8 cellular contexts compared by ENCODE assay signal in the genomic region with DNA sequence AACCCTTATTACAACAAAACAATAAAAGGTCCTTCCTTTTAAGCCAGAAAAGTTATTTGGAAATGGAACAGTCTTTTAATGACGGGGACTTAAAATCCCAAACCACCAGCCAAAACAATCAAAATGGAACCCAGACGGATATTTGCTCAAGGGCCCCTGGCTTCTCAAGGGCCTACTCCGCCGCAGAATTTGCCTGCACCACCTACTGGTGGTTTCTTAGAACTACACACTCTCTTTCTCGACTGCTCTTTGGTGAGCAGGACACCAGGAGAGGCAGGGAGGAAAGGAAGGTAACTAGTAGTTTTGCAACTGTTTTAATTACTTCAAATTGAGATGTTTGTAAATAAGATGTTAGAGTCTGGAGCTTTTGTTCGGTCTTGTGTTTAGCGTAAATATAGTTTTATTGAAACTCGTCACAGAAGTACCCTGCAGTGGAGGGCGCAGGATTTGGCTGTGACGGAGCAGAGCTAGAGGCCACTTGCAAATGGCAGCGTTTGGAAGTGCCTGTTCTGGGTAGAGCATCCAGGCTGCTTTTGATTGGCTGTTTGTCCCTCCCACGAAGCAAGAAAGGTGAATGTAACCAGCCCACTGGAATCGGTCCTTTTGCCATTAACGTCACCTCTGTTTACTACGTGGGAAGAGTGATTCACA.
DNase-seq lines count a peak whose midpoint lies in the region; ATAC-seq, FAIRE-seq and TF ChIP-seq lines count a peak whose summit lies in the region.

No MANE protein-coding gene starts in this region.

- peak; percentile 67 to 69 for TF ChIP-seq CTCF in endothelial cell of umbilical vein (IDR thresholded peaks at IDR 0.05; ENCODE audit: extremely low read depth in 1 of 2, insufficient read depth in 1 of 2, low read depth in 1 of 2, low read length in 2 of 2)
- TF ChIP-seq CTCF in neutrophil (IDR thresholded peaks at IDR 0.05), result peak; percentile 67

- dilution Hi-C loops in endothelial cell of umbilical vein (cut with MboI; ENCODE audit: extremely low pct_ligation_motif_present, low sequenced_read_pairs), result no loop called here

- CTCF ChIA-PET in endothelial cell of umbilical vein (lab: Charles Lee), result interaction anchor here (0.9 to 1.7 kb wide), 4 partner anchors 8 to 69 kb away, joined by 3 to 5 read pairs (median 4); no protein-coding TSS in a partner anchor

- DNase-seq in NCI-H524 (lab: John Stamatoyannopoulos, UW), result peak; percentile 5 to 52
- DNase-seq in NCI-H524 treated with DMSO at 0.1 percent for 48 hours (lab: John Stamatoyannopoulos, UW), result no peak
- peak; percentile 64 for DNase-seq in HT-29 (ENCODE audit: low spot score)
- DNase-seq in SK-N-DZ (ENCODE audit: low spot score), result peak; percentile 49
- DNase-seq in endothelial cell of umbilical vein (ENCODE audit: low read depth, low spot score), result peak; percentile 46
- no peak for DNase-seq in NCI-H2196 (lab: John Stamatoyannopoulos, UW; ENCODE audit: unreplicated experiment)

- H3K27me3 ChIP-seq in endothelial cell of umbilical vein (ENCODE audit: control insufficient read depth in 2 of 2, insufficient read depth in 2 of 2, low read length in 2 of 2), result no peaks in the 10 kb centered on the region
- H3K27me3 ChIP-seq in neutrophil, result no peaks in the 10 kb centered on the region

- H3K4me3 ChIP-seq in endothelial cell of umbilical vein (replicated peaks in 1 of 3; ENCODE audit: insufficient read depth in 1 of 3, low read depth in 1 of 3, low read length in 3 of 3) (no peak overlapping the region), neutrophil (ENCODE audit: low read depth in 1 of 2, low read length in 1 of 2) (no peak overlapping the region)

- H3K9me3 ChIP-seq in endothelial cell of umbilical vein (replicated peaks; ENCODE audit: control insufficient read depth, insufficient read depth, low read length) (no peaks in the 10 kb centered on the region), neutrophil (no peaks in the 10 kb centered on the region)

- no peak for ATAC-seq in HG03460 (IDR thresholded peaks at IDR 0.05; ENCODE audit: unreplicated experiment)

- no peaks in the 10 kb centered on the region for H3K79me2 ChIP-seq in endothelial cell of umbilical vein (ENCODE audit: control insufficient read depth, insufficient read depth, low read length)

- H2AFZ ChIP-seq in endothelial cell of umbilical vein (ENCODE audit: low read depth, low read length), result no peak overlapping the region

- H3K36me3 ChIP-seq in endothelial cell of umbilical vein (ENCODE audit: control insufficient read depth in 2 of 2, extremely low read depth in 1 of 2, insufficient read depth in 2 of 2, low read length in 2 of 2) (no peaks in the 10 kb centered on the region), neutrophil (no peaks in the 10 kb centered on the region)

- H3K27ac ChIP-seq in endothelial cell of umbilical vein (ENCODE audit: insufficient read depth, low read depth, low read length), result no peak overlapping the region
- H3K27ac ChIP-seq in neutrophil, result no peak overlapping the region

- intact Hi-C loops in endothelial cell of umbilical vein (cut with micrococcal nuclease), result loop anchor here (1.0 kb wide), 1 partner anchor 292 kb away; no protein-coding TSS in a partner anchor

- no peaks in the 10 kb centered on the region for H3K9me1 ChIP-seq in endothelial cell of umbilical vein (replicated peaks; ENCODE audit: control insufficient read depth, extremely low read depth, insufficient read depth, low read length)

- POLR2A ChIA-PET in endothelial cell of umbilical vein (lab: Charles Lee), result no interaction called here

- TF ChIP-seq POLR2A in endothelial cell of umbilical vein (IDR thresholded peaks at IDR 0.05; ENCODE audit: low read depth, low read length), result no peak

- H3K4me2 ChIP-seq in endothelial cell of umbilical vein (ENCODE audit: insufficient read depth, low read length), result no peak overlapping the region

- H4K20me1 ChIP-seq in endothelial cell of umbilical vein (replicated peaks; ENCODE audit: control insufficient read depth, extremely low read depth, insufficient read depth, low read length), result no peaks in the 10 kb centered on the region

- peak; percentile 37 for FAIRE-seq in endothelial cell of umbilical vein (lab: Jason Lieb, UNC)

- H3K4me1 ChIP-seq in endothelial cell of umbilical vein (ENCODE audit: control insufficient read depth, extremely low read depth, insufficient read depth, low read length) (no peaks in the 10 kb centered on the region), neutrophil (ENCODE audit: control insufficient read depth in 1 of 2, insufficient read depth in 1 of 2, low read depth in 1 of 2, low read length in 1 of 2) (peaks cover 30 to 32% of the 10 kb centered on the region in 2 experiments)

- BruUV-seq in endothelial cell of umbilical vein (replicated peaks; lab: Mats Ljungman, UMichigan), result no TSS peak

- no peak overlapping the region for H3K9ac ChIP-seq in endothelial cell of umbilical vein (replicated peaks; ENCODE audit: extremely low read depth, insufficient read depth, low read length)

TF ChIP-seq in endothelial cell of umbilical vein, 7 proteins besides CTCF, POLR2A, EP300 and RAD21:
- TF ChIP-seq GATA2 (IDR thresholded peaks at IDR 0.05; ENCODE audit: insufficient read depth, insufficient read length, low read depth, low read length) (no peak), POLR2AphosphoS5 (IDR thresholded peaks at IDR 0.05; ENCODE audit: insufficient read depth, low read depth, low read length) (no peak), MYC (IDR thresholded peaks at IDR 0.05; ENCODE audit: low read depth, low read length) (no peak), JUN (IDR thresholded peaks at IDR 0.05; ENCODE audit: borderline replicate concordance, insufficient read depth, insufficient read length, low read depth) (no peak), FOS (IDR thresholded peaks at IDR 0.05; ENCODE audit: borderline replicate concordance, insufficient read depth, low read length) (no peak), EZH2 (IDR thresholded peaks at IDR 0.05; ENCODE audit: borderline replicate concordance, low read depth, low read length, severe bottlenecking) (no peak)
- TF ChIP-seq, protein P1, sequence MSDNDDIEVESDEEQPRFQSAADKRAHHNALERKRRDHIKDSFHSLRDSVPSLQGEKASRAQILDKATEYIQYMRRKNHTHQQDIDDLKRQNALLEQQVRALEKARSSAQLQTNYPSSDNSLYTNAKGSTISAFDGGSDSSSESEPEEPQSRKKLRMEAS (IDR thresholded peaks at IDR 0.05; ENCODE audit: insufficient read depth, insufficient read length), result no peak

Comparison
In these comparisons a context has a peak if more than half of its experiments do, and no peak if none do; other contexts are left out.
1. DNase-seq: peak in NCI-H524 (2 of 2), HT-29 (single experiment), SK-N-DZ (single experiment) and endothelial cell of umbilical vein (single experiment); none in NCI-H524 treated with DMSO at 0.1 percent for 48 hours (single experiment) and NCI-H2196 (single experiment).